In genomic region chr9:119736478-119737454, GRCh38 we compare ENCODE assay signal across 10 cellular contexts.
DNase-seq lines count a peak whose midpoint lies in the region; ATAC-seq and TF ChIP-seq lines count a peak whose summit lies in the region.
"Had no signal": no experiment of that assay in that cellular context is flagged by ENCODE, and none has a peak within 500 bp of the region (broad histone marks: within the 10 kb centered on the region; RNA-seq: fewer than 3 reads in every experiment).

No MANE protein-coding gene starts in this region.

- 0 out of 2 replicates have a peak overlapping the region, but pooled peaks have one; percentile 21 for H3K27ac ChIP-seq in 22Rv1
- H3K27ac ChIP-seq: neutrophil had no signal

- peak; percentile 53 for DNase-seq in GM19238 (ENCODE audit: insufficient read length, low spot score)
- peak; percentile 18 for DNase-seq in NCI-H748 treated with DMSO at 0.1 percent for 48 hours (lab: John Stamatoyannopoulos, UW)
- no peak for DNase-seq in activated naive CD4-positive, alpha-beta T cell treated with Interleukin-2 at 50 U/mL for 16 hours
- DNase-seq in mesenteric fat pad (ENCODE audit: low spot score): no peak
- no peak for DNase-seq in NCI-H1694 (lab: John Stamatoyannopoulos, UW)
- DNase-seq in dermis blood vessel endothelial cell: no peak
- DNase-seq: BE2C had no signal

- no peak for TF ChIP-seq CTCF in 22Rv1 (IDR thresholded peaks at IDR 0.05)

- peak; percentile 97 for ATAC-seq in HG03025 (IDR thresholded peaks at IDR 0.05; ENCODE audit: low FRiP score, unreplicated experiment)

Comparison
In these comparisons a context has a peak if more than half of its experiments do, and no peak if none do; other contexts are left out.
1. DNase-seq: peak in GM19238 (single experiment) and NCI-H748 treated with DMSO at 0.1 percent for 48 hours (single experiment); none in activated naive CD4-positive, alpha-beta T cell treated with Interleukin-2 at 50 U/mL for 16 hours (single experiment), mesenteric fat pad (single experiment), NCI-H1694 (single experiment) and dermis blood vessel endothelial cell (single experiment).